ENCODE assay signal across 1 cellular context in the genomic region with DNA sequence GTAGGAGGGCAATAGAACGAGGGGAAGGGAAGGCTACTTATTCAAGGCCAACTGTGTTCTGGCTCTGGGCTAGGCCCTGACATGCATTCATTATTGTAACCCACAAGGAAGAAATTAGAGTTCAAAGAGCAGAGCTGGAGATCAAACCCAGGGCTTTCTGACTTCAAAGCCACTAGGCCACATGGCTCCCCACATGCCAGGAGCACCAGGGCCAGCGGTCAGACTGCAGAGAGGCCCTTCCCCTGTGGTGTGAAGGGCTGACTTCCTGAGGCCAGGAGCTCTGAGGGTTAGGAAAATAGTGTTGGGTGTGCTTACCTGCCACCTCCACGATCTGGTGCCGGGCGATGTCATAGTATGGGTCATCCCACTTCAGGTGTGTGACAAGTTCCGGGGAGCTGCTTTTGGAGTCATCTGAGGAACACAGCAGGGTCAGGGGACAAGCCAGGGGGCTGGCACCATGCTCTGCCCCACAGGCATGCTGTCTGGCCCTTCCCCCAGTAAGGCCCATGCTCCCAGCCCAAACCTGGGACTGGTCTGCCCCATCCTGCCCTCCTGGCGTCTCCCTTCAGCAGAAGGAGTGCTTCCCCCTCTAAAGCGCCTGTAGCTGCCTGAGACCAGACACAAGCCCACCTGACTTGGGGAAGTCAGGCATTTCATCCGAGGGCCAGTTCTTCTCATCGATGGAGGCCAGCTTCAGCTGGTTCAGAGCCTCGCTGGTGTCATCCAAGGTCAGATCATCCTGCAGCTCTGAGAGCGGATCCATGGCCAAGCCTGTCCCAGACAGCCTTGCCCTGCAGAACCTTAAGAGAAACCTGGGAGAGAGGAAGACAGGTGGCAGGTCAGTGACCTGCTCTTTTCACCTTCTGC.
TF ChIP-seq lines count a peak whose summit lies in the region.

No MANE protein-coding gene starts in this region.

TF ChIP-seq in SK-N-SH, 30 proteins besides CTCF, POLR2A, EP300 and RAD21 (continued from another document):
- no peak for TF ChIP-seq YY1 (IDR thresholded peaks at IDR 0.05; ENCODE audit: low read depth)
- TF ChIP-seq TCF12 (IDR thresholded peaks at IDR 0.05): no peak
- no peak for TF ChIP-seq NFIC (IDR thresholded peaks at IDR 0.05; ENCODE audit: borderline replicate concordance)
- no peak for TF ChIP-seq TEAD4 (IDR thresholded peaks at IDR 0.05; ENCODE audit: borderline replicate concordance, insufficient read depth)
- TF ChIP-seq, protein P1, sequence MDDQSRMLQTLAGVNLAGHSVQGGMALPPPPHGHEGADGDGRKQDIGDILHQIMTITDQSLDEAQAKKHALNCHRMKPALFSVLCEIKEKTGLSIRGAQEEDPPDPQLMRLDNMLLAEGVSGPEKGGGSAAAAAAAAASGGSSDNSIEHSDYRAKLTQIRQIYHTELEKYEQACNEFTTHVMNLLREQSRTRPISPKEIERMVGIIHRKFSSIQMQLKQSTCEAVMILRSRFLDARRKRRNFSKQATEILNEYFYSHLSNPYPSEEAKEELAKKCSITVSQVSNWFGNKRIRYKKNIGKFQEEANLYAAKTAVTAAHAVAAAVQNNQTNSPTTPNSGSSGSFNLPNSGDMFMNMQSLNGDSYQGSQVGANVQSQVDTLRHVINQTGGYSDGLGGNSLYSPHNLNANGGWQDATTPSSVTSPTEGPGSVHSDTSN (IDR thresholded peaks at IDR 0.05): no peak
- TF ChIP-seq TAF1 (IDR thresholded peaks at IDR 0.05; ENCODE audit: borderline replicate concordance, low read depth, low read length): no peak
- no peak for TF ChIP-seq ELF1 (IDR thresholded peaks at IDR 0.05)
